ENCODE assay signal across 7 cellular contexts in genomic region chr11:59668188-59668949, GRCh38. TPM values are rescaled to one million over a fixed set of nuclear protein-coding genes. Genes with fewer than 3 reads are reported as not detected.
DNase-seq lines count a peak whose midpoint lies in the region; ATAC-seq and TF ChIP-seq lines count a peak whose summit lies in the region.

No MANE protein-coding gene starts in this region.

- H3K9ac ChIP-seq in endodermal cell (ENCODE audit: extremely low read depth, low read length, poor library complexity, severe bottlenecking) (peak overlapping the region; percentile 96), mucosa of rectum (ENCODE audit: low read depth in 1 of 2, low read length in 2 of 2) (peak overlapping the region; percentile 81 to 82)

- H3K4me3 ChIP-seq in GM12875 (ENCODE audit: low read depth, low read length) (peak overlapping the region; percentile 69), endodermal cell (ENCODE audit: low read length) (peak overlapping the region; percentile 94), mucosa of rectum (ENCODE audit: low read length in 2 of 2) (peak overlapping the region; percentile 70 to 96)

- H3K27ac ChIP-seq in endodermal cell (ENCODE audit: low read depth, low read length) (peak overlapping the region; percentile 97), mucosa of rectum (ENCODE audit: low read depth in 2 of 2, low read length in 2 of 2) (peak overlapping the region; percentile 80 to 83)

- H3K9me3 ChIP-seq in endodermal cell (ENCODE audit: control insufficient read depth, low read length) (no peaks in the 10 kb centered on the region), mucosa of rectum (ENCODE audit: control insufficient read depth in 2 of 2, low read length in 2 of 2) (no peaks in the 10 kb centered on the region)

- peak; percentile 54 for DNase-seq in HCEC 1CT
- DNase-seq in MV-4-11 (lab: John Stamatoyannopoulos, UW), result peak; percentile 19
- peak; percentile 78 for DNase-seq in activated CD8-positive, alpha-beta T cell treated with anti-CD3 and anti-CD28 coated beads for 36 hours
- peak; percentile 89 for DNase-seq in endodermal cell
- DNase-seq in stimulated activated CD8-positive, alpha-beta memory T cell treated with anti-CD3 and anti-CD28 coated beads, Interleukin-4, amount 100 ng/mL, for 48 hours, result peak; percentile 76

- ATAC-seq in activated CD8-positive, alpha-beta T cell treated with anti-CD3 and anti-CD28 coated beads for 36 hours, result peak; percentile 32

- H3K36me3 ChIP-seq in endodermal cell (ENCODE audit: control insufficient read depth, insufficient read depth, low read length) (peaks cover 38% of the 10 kb centered on the region), mucosa of rectum (ENCODE audit: control insufficient read depth in 2 of 2, insufficient read depth in 2 of 2, low read length in 2 of 2) (peaks cover 19 to 24% of the 10 kb centered on the region in 2 donors)

- CTCF ChIA-PET in activated CD8-positive, alpha-beta T cell treated with anti-CD3 and anti-CD28 coated beads for 36 hours (lab: Charles Lee), result interaction anchor here (0.7 to 1.5 kb wide), 9 partner anchors 12 to 141 kb away, joined by 3 to 5 read pairs (median 3); no protein-coding TSS in a partner anchor

- no peaks in the 10 kb centered on the region for H3K27me3 Mint-ChIP-seq in activated CD8-positive, alpha-beta T cell treated with anti-CD3 and anti-CD28 coated beads for 36 hours
- no peaks in the 10 kb centered on the region for H3K27me3 Mint-ChIP-seq in endodermal cell (ENCODE audit: insufficient read depth)

- no peaks in the 10 kb centered on the region for H3K27me3 ChIP-seq in endodermal cell (ENCODE audit: control insufficient read depth, insufficient read depth, low read length, poor library complexity, severe bottlenecking)
- H3K27me3 ChIP-seq in mucosa of rectum (ENCODE audit: control insufficient read depth in 2 of 2, insufficient read depth in 2 of 2, low read length in 2 of 2), result no peaks in the 10 kb centered on the region

- peak overlapping the region; percentile 96 for H3K27ac Mint-ChIP-seq in activated CD8-positive, alpha-beta T cell treated with anti-CD3 and anti-CD28 coated beads for 36 hours
- peak overlapping the region; percentile 95 for H3K27ac Mint-ChIP-seq in endodermal cell

- peaks cover 34% of the 10 kb centered on the region for H3K36me3 Mint-ChIP-seq in activated CD8-positive, alpha-beta T cell treated with anti-CD3 and anti-CD28 coated beads for 36 hours (ENCODE audit: low read depth)
- peaks cover 30% of the 10 kb centered on the region for H3K36me3 Mint-ChIP-seq in endodermal cell (ENCODE audit: low read depth)

- intact Hi-C loops in activated CD8-positive, alpha-beta T cell treated with anti-CD3 and anti-CD28 coated beads for 36 hours (cut with micrococcal nuclease), result loop anchor here (2.0 kb wide), 1 partner anchor 118 kb away; no protein-coding TSS in a partner anchor

- no peaks in the 10 kb centered on the region for H3K9me3 Mint-ChIP-seq in activated CD8-positive, alpha-beta T cell treated with anti-CD3 and anti-CD28 coated beads for 36 hours
- H3K9me3 Mint-ChIP-seq in endodermal cell, result no peaks in the 10 kb centered on the region

- TF ChIP-seq CTCF in GM12875 (IDR thresholded peaks at IDR 0.05; ENCODE audit: borderline replicate concordance, insufficient read depth, low read depth, low read length) (peak; percentile 13; the same call in 1 of the 2 replicates), endodermal cell (conservative IDR thresholded peaks at IDR 0.05) (peak; percentile 60)
- no peak for TF ChIP-seq CTCF in activated CD8-positive, alpha-beta T cell treated with anti-CD3 and anti-CD28 coated beads for 36 hours (IDR thresholded peaks at IDR 0.05)

- H3K4me3 Mint-ChIP-seq in activated CD8-positive, alpha-beta T cell treated with anti-CD3 and anti-CD28 coated beads for 36 hours, result peak overlapping the region; percentile 88
- H3K4me3 Mint-ChIP-seq in endodermal cell, result peak overlapping the region; percentile 85

- POLR2A ChIA-PET in activated CD8-positive, alpha-beta T cell treated with anti-CD3 and anti-CD28 coated beads for 36 hours (lab: Charles Lee), result interaction anchor here (1.1 to 2.6 kb wide), 12 partner anchors 9 to 140 kb away, joined by 3 to 16 read pairs (median 4); partner anchors contain the start of genes OSBP and STX3

- 0 to 1% methylated on average over 3 to 34 of the region's 39 CpGs for WGBS in endodermal cell (ENCODE audit: insufficient coverage in 1 of 2, insufficient read length in 1 of 2), 2 experiments

- H3K4me1 ChIP-seq in endodermal cell (ENCODE audit: control insufficient read depth, insufficient read depth, low read length), result no peaks in the 10 kb centered on the region
- peaks cover 17 to 18% of the 10 kb centered on the region in 2 donors for H3K4me1 ChIP-seq in mucosa of rectum (ENCODE audit: control insufficient read depth in 2 of 2, insufficient read depth in 2 of 2, low read length in 2 of 2)

- peaks cover 43% of the 10 kb centered on the region for H3K4me1 Mint-ChIP-seq in activated CD8-positive, alpha-beta T cell treated with anti-CD3 and anti-CD28 coated beads for 36 hours (ENCODE audit: low read depth)
- H3K4me1 Mint-ChIP-seq in endodermal cell, result peaks cover 18% of the 10 kb centered on the region

RNA-seq across cellular contexts. Expression of gene PATL1, which starts 0.5 kb away (rescaled TPM):
- 10 to 100 TPM; 59.5 to 60.6 TPM for total RNA-seq in activated CD8-positive, alpha-beta T cell treated with anti-CD3 and anti-CD28 coated beads for 36 hours
- total RNA-seq in endodermal cell, result 10 to 100 TPM; 41.0 to 45.7 TPM
- polyA plus RNA-seq in endodermal cell (2013, experiment 1 of 2), result 32.8 TPM
- 29.4 TPM for polyA plus RNA-seq in endodermal cell (2013, experiment 2 of 2)

RNA-seq across cellular contexts. Expression of gene OR10V1, which starts 45.3 kb away (rescaled TPM):
- total RNA-seq in activated CD8-positive, alpha-beta T cell treated with anti-CD3 and anti-CD28 coated beads for 36 hours, result not detected
- total RNA-seq in endodermal cell, result not detected
- not detected for polyA plus RNA-seq in endodermal cell (2013, experiment 1 of 2)
- not detected for polyA plus RNA-seq in endodermal cell (2013, experiment 2 of 2)

RNA-seq across cellular contexts. Expression of gene OSBP, which starts 52.8 kb away (rescaled TPM):
- 10 to 100 TPM; 38.1 to 41.0 TPM for total RNA-seq in activated CD8-positive, alpha-beta T cell treated with anti-CD3 and anti-CD28 coated beads for 36 hours
- total RNA-seq in endodermal cell, result 10 to 100 TPM; 41.2 to 44.3 TPM
- 29.1 TPM for polyA plus RNA-seq in endodermal cell (2013, experiment 1 of 2)
- polyA plus RNA-seq in endodermal cell (2013, experiment 2 of 2), result 28.9 TPM

Comparison
In these comparisons a context has a peak if more than half of its experiments do, and no peak if none do; other contexts are left out.
1. Peak in every context shown above with its lines: DNase-seq, ATAC-seq, H3K4me3 ChIP-seq and H3K27ac ChIP-seq.
2. DNase-seq: peak in every context shown above with its lines; median percentile 89 in endodermal cell; 78 in activated CD8-positive, alpha-beta T cell treated with anti-CD3 and anti-CD28 coated beads for 36 hours; 76 in stimulated activated CD8-positive, alpha-beta memory T cell treated with anti-CD3 and anti-CD28 coated beads, Interleukin-4, amount 100 ng/mL, for 48 hours; 54 in HCEC 1CT; 19 in MV-4-11.